In the genomic region with DNA sequence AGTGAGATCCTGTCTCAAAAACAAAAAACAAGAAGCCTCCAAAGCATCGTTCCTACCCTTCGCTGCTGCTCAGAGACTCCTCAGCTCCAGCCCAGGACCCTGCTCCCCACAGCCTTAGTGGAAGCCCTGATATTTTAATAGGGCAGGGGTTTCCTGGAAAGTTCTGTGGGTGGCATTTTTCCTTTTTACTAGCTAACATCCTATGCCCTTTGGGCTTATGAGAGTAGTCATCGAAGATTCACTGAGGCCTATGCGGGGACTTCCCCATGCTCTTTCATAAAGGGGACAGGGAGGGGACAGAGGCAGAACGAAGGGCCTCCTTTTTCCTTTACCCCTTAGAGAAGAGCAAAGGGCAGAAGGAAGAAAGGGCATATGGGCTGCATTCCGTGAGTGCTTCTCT, we compare ENCODE assay signal across 1 cellular context.
TF ChIP-seq lines count a peak whose summit lies in the region.

No MANE protein-coding gene starts in this region.

TF ChIP-seq in GM23338, 12 proteins besides CTCF, POLR2A, EP300 and RAD21:
- TF ChIP-seq EZH2phosphoT487 (IDR thresholded peaks at IDR 0.05; ENCODE audit: unreplicated experiment) = no peak
- no peak for TF ChIP-seq ZNF114 (CRISPR knock-in tag; IDR thresholded peaks at IDR 0.05)
- TF ChIP-seq REST (IDR thresholded peaks at IDR 0.05; ENCODE audit: unreplicated experiment) = no peak
- no peak for TF ChIP-seq JUNB (IDR thresholded peaks at IDR 0.05; ENCODE audit: unreplicated experiment)
- no peak for TF ChIP-seq POLR2AphosphoS5 (IDR thresholded peaks at IDR 0.05; ENCODE audit: low read depth)
- no peak for TF ChIP-seq ZNF462 (CRISPR knock-in tag; IDR thresholded peaks at IDR 0.05)
- TF ChIP-seq EZH2 (IDR thresholded peaks at IDR 0.05; ENCODE audit: low read depth, unreplicated experiment) = no peak
- TF ChIP-seq ETS1 (IDR thresholded peaks at IDR 0.05) = no peak
- TF ChIP-seq ZNF331 (CRISPR knock-in tag; IDR thresholded peaks at IDR 0.05; ENCODE audit: low read depth) = no peak
- TF ChIP-seq STAT1 (IDR thresholded peaks at IDR 0.05; ENCODE audit: unreplicated experiment) = no peak
- no peak for TF ChIP-seq CREB1 (CRISPR knock-in tag; IDR thresholded peaks at IDR 0.05; ENCODE audit: low read depth)
- TF ChIP-seq NANOG (IDR thresholded peaks at IDR 0.05; ENCODE audit: borderline replicate concordance) = no peak
